ENCODE assay signal across 8 cellular contexts in the genomic region with DNA sequence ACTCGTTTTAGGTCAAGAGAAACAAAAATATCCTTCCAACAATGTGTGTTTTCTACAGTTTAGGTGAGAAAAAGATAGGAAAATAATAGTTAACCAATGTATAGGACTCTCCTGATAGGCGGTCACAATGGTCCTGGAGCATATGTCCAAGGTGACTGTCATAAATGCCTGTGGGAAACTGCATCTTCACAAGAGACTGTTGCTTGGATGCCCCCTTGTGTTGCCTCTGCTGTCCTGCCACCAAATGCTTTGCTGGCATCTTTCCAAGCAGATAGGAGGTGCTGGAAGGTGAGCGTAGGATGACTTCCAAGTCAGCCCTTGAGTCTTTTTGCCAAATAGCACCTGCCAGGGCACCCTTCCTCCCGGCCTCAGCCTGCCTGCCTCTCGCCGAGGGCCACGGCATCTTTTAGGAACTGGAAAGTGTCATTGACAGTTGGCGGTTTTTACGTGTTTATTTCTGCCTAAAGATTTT. TPM values are rescaled to one million over a fixed set of nuclear protein-coding genes. Genes with fewer than 3 reads are reported as not detected.
DNase-seq lines count a peak whose midpoint lies in the region; TF ChIP-seq lines count a peak whose summit lies in the region.

No MANE protein-coding gene starts in this region.

- H3K27me3 ChIP-seq in colonic mucosa, result no peaks in the 10 kb centered on the region
- H3K27me3 ChIP-seq in mesendoderm (ENCODE audit: insufficient read depth, low read length, poor library complexity), result no peaks in the 10 kb centered on the region
- no peaks in the 10 kb centered on the region for H3K27me3 ChIP-seq in tibial nerve

- H3K9ac ChIP-seq in colonic mucosa (ENCODE audit: low read depth in 2 of 2, low read length in 2 of 2), result no peak overlapping the region
- no peak overlapping the region for H3K9ac ChIP-seq in mesendoderm (ENCODE audit: low read length)

- H3K79me1 ChIP-seq in mesendoderm (ENCODE audit: low read length), result peaks cover 2% of the 10 kb centered on the region

- POLR2A ChIA-PET in GM10248 (lab: Yijun Ruan, JAX), result no interaction called here

- no peak overlapping the region for H3K56ac ChIP-seq in mesendoderm (ENCODE audit: low read length)

- no peak overlapping the region for H3K4me3 ChIP-seq in colonic mucosa
- H3K4me3 ChIP-seq in mesendoderm (ENCODE audit: low read length), result no peak overlapping the region
- H3K4me3 ChIP-seq in tibial nerve, result peak overlapping the region in 3 of 4 donors; percentile 22 to 43 (median 31)

- H3K4me1 ChIP-seq in colonic mucosa (no peaks in the 10 kb centered on the region), mesendoderm (ENCODE audit: control insufficient read depth, low read depth, low read length) (no peaks in the 10 kb centered on the region), tibial nerve (peaks cover 0 to 55% (median 22%) of the 10 kb centered on the region in 4 donors)

- TF ChIP-seq EP300 in tibial nerve (IDR thresholded peaks at IDR 0.05), result peak in 1 of 2 donors; percentile 19

- H3K9me3 ChIP-seq in colonic mucosa, result no peaks in the 10 kb centered on the region
- H3K9me3 ChIP-seq in tibial nerve, result no peaks in the 10 kb centered on the region

- no peak overlapping the region for H4K8ac ChIP-seq in mesendoderm (ENCODE audit: low read depth, low read length)

- no CpG with 5 or more reads among the region's 9 CpGs for WGBS in mesendoderm (ENCODE audit: extremely low coverage, insufficient coverage, low lambda C conversion rate)
- 74 to 80% methylated on average over 9 of the region's 9 CpGs for WGBS in tibial nerve, 2 donors

- peak overlapping the region; percentile 27; the same call in 1 of the 2 replicates for H3K27ac ChIP-seq in VCaP
- no peak overlapping the region for H3K27ac ChIP-seq in colonic mucosa
- H3K27ac ChIP-seq in mesendoderm (ENCODE audit: low read depth, low read length), result no peak overlapping the region
- peak overlapping the region in 3 of 4 donors; percentile 2 to 76 (median 48) for H3K27ac ChIP-seq in tibial nerve

- no peaks in the 10 kb centered on the region for H3K79me2 ChIP-seq in mesendoderm (ENCODE audit: control insufficient read depth, insufficient read depth, low read length)

- no peak overlapping the region for H3K23ac ChIP-seq in mesendoderm (ENCODE audit: low read length)

- no peak overlapping the region for H3K4ac ChIP-seq in mesendoderm (ENCODE audit: low read depth, low read length)

- H2BK120ac ChIP-seq in mesendoderm (ENCODE audit: low read depth, low read length), result no peak overlapping the region

- H2AK5ac ChIP-seq in mesendoderm (ENCODE audit: low read length), result no peak overlapping the region

- no peak overlapping the region for H3K4me2 ChIP-seq in mesendoderm (ENCODE audit: low read length)

- H2BK15ac ChIP-seq in mesendoderm (replicated peaks; ENCODE audit: low read depth), result no peak overlapping the region

- intact Hi-C loops in colonic mucosa (cut with DNase I), result loop anchor here (10.0 kb wide), 1 partner anchor 440 kb away; a partner anchor contains a TSS

- TF ChIP-seq CTCF in GM10248 (IDR thresholded peaks at IDR 0.05; ENCODE audit: control extremely low read depth, extremely low read depth, low read depth, missing control alignments) (peak; percentile 50), VCaP (conservative IDR thresholded peaks at IDR 0.05) (peak; percentile 73), colonic mucosa (IDR thresholded peaks at IDR 0.05) (peak; percentile 52), tibial nerve (IDR thresholded peaks at IDR 0.05) (peak; percentile 41 to 57 (median 45))

- CTCF ChIA-PET in GM10248 (lab: Yijun Ruan, JAX), result interaction anchor here (1.0 to 6.4 kb wide), 7 partner anchors 8 to 155 kb away, joined by 3 to 30 read pairs (median 5); no protein-coding TSS in a partner anchor

- H4K5ac ChIP-seq in mesendoderm (ENCODE audit: low read length), result no peak overlapping the region

- DNase-seq in GM10248 (ENCODE audit: extremely low spot score) (peak; percentile 46), NCI-H1048 (lab: John Stamatoyannopoulos, UW) (peak; percentile 43), colonic mucosa (peak; percentile 65), mesendoderm (peak; percentile 81), tibial nerve (ENCODE audit: low spot score in 2 of 2) (peak in 1 of 2 donors; percentile 59), NCI-H226 (no peak)
- DNase-seq in activated CD4-positive, CD25-positive, alpha-beta regulatory T cell treated with anti-CD3 and anti-CD28 coated beads, Interleukin-2, amount 50 U/mL, for 72 hours, result no peak

- no peak overlapping the region for H3K18ac ChIP-seq in mesendoderm (ENCODE audit: low read length)

- H2BK5ac ChIP-seq in mesendoderm (ENCODE audit: low read length), result no peak overlapping the region

- no peaks in the 10 kb centered on the region for H3K36me3 ChIP-seq in colonic mucosa
- H3K36me3 ChIP-seq in mesendoderm (ENCODE audit: control insufficient read depth, insufficient read depth, low read length), result no peaks in the 10 kb centered on the region
- peaks cover 0 to 24% (median 0%) of the 10 kb centered on the region in 3 donors for H3K36me3 ChIP-seq in tibial nerve

- no peak for TF ChIP-seq POLR2A in tibial nerve (IDR thresholded peaks at IDR 0.05)

RNA-seq across cellular contexts. Expression of a gene that starts 24.1 kb away (rescaled TPM):
- total RNA-seq in colonic mucosa, result 10 to 100 TPM; 47.2 TPM
- polyA plus RNA-seq in mesendoderm (2013, experiment 1 of 2), result 32.1 TPM
- polyA plus RNA-seq in mesendoderm (2013, experiment 2 of 2), result 32.5 TPM
- total RNA-seq in tibial nerve, result 10 to 100 TPM; 43.5 to 64.7 (median 54.3) TPM

Comparison
In these comparisons a context has a peak if more than half of its experiments do, and no peak if none do; other contexts are left out.
1. DNase-seq: peak in GM10248 (single experiment), NCI-H1048 (single experiment), colonic mucosa (single experiment) and mesendoderm (single experiment); none in NCI-H226 (single experiment) and activated CD4-positive, CD25-positive, alpha-beta regulatory T cell treated with anti-CD3 and anti-CD28 coated beads, Interleukin-2, amount 50 U/mL, for 72 hours (single experiment).
2. H3K27ac ChIP-seq: peak in VCaP (single experiment) and tibial nerve (3 of 4); none in colonic mucosa (single experiment) and mesendoderm (single experiment).
3. H3K4me3 ChIP-seq: peak in tibial nerve (3 of 4); none in colonic mucosa (single experiment) and mesendoderm (single experiment).
4. Peak in every context shown above with its lines, with median percentiles within 50 percentile points of each other: CTCF ChIP-seq.